Comparison of ENCODE assay signal across 25 cellular contexts in genomic region chr13:52882803-52883202, GRCh38. TPM values are rescaled to one million over a fixed set of nuclear protein-coding genes. Genes with fewer than 3 reads are reported as not detected.
"Had no signal": no experiment of that assay in that cellular context is flagged by ENCODE, and none has a peak within 500 bp of the region (broad histone marks: within the 10 kb centered on the region; RNA-seq: fewer than 3 reads in every experiment).

No MANE protein-coding gene starts in this region.

- H3K27ac ChIP-seq: dorsolateral prefrontal cortex, heart left ventricle, right atrium auricular region, sigmoid colon, skin epidermis, thyroid gland, upper lobe of left lung had no signal

- DNase-seq: cortex of kidney; dorsolateral prefrontal cortex; effector CD8-positive, alpha-beta T cell; heart left ventricle; hippocampal formation; kidney glomerular epithelial cell; mammary epithelial cell; naive thymus-derived CD4-positive, alpha-beta T cell; posterior cingulate gyrus; sigmoid colon; stimulated activated CD4-positive, alpha-beta T cell treated with anti-CD3 and anti-CD28 coated beads, Interleukin-2, amount 100 ng/mL, for 24 hours; stimulated activated naive CD4-positive, alpha-beta T cell treated with Interleukin-2 at 50 U/mL for 16 hours; thyroid gland; upper lobe of left lung; uterus had no signal

- H3K4me3 Mint-ChIP-seq: naive thymus-derived CD4-positive, alpha-beta T cell; neural crest cell had no signal

- H3K36me3 Mint-ChIP-seq: naive thymus-derived CD4-positive, alpha-beta T cell had no signal

- H3K4me3 ChIP-seq: dorsolateral prefrontal cortex, heart left ventricle, right atrium auricular region, sigmoid colon, skin epidermis, thyroid gland, upper lobe of left lung, uterus had no signal

- H3K27me3 ChIP-seq: right atrium auricular region, sigmoid colon, thyroid gland, upper lobe of left lung, uterus had no signal

- H3K4me1 ChIP-seq: heart left ventricle, right atrium auricular region, upper lobe of left lung, uterus had no signal

- H3K27ac Mint-ChIP-seq: naive thymus-derived CD4-positive, alpha-beta T cell had no signal

- H3K4me1 Mint-ChIP-seq: naive thymus-derived CD4-positive, alpha-beta T cell had no signal

- H3K36me3 ChIP-seq: heart left ventricle, right atrium auricular region, sigmoid colon, thyroid gland, upper lobe of left lung, uterus had no signal

- H3K9me3 ChIP-seq: heart left ventricle, right atrium auricular region, sigmoid colon, thyroid gland, upper lobe of left lung, uterus had no signal

RNA-seq across cellular contexts. Expression of gene PCDH8, which starts 34.4 kb away (rescaled TPM):
- total RNA-seq: fibroblast of lung; glomerular endothelial cell; heart left ventricle; left lobe of liver; mesenteric fat pad; mononuclear cell; naive thymus-derived CD4-positive, alpha-beta T cell; osteocyte; pulmonary artery endothelial cell; right atrium auricular region; upper lobe of left lung had no signal
